In the genomic region with DNA sequence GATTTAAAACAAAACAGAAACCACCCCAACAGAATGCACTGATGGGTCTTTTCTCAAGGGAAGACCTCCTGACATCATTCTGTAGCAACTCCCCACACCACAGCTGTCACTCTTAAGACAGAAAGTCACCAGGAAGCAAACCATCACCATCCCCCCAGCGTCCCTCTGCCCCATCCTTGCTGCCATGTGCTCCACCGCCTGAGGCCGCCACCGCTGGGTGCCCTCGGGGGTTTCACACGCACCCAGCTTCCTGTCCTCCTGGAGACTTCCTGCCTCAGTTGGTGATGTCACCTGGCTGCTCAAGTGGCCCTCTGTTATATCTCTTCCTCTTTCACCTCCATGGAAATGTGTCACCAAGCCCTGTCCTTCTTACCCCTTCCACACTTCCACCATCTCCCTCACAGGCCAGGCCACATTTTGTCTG, we compare ENCODE assay signal across 9 cellular contexts.
A peak's percentile ranks its signal among the peaks of the same experiment; 100 is the strongest.
DNase-seq lines count a peak whose midpoint lies in the region; ATAC-seq and TF ChIP-seq lines count a peak whose summit lies in the region.
"Had no signal": no experiment of that assay in that cellular context is flagged by ENCODE, and none has a peak within 500 bp of the region (broad histone marks: within the 10 kb centered on the region; RNA-seq: fewer than 3 reads in every experiment).

No MANE protein-coding gene starts in this region.

- H3K4me3 Mint-ChIP-seq in activated naive CD4-positive, alpha-beta T cell treated with anti-CD3 and anti-CD28 coated beads for 36 hours = peak overlapping the region; percentile 58
- no peak overlapping the region for H3K4me3 Mint-ChIP-seq in chondrocyte (ENCODE audit: unreplicated experiment)

- H3K36me3 Mint-ChIP-seq in activated naive CD4-positive, alpha-beta T cell treated with anti-CD3 and anti-CD28 coated beads for 36 hours (ENCODE audit: low read depth) = peaks cover 60% of the 10 kb centered on the region
- no peaks in the 10 kb centered on the region for H3K36me3 Mint-ChIP-seq in chondrocyte (ENCODE audit: low read depth)

- no peaks in the 10 kb centered on the region for H3K9me3 Mint-ChIP-seq in activated naive CD4-positive, alpha-beta T cell treated with anti-CD3 and anti-CD28 coated beads for 36 hours
- H3K9me3 Mint-ChIP-seq in chondrocyte (ENCODE audit: low read depth) = no peaks in the 10 kb centered on the region

- H3K27ac Mint-ChIP-seq in activated naive CD4-positive, alpha-beta T cell treated with anti-CD3 and anti-CD28 coated beads for 36 hours = peak overlapping the region; percentile 95
- no peak overlapping the region for H3K27ac Mint-ChIP-seq in chondrocyte (ENCODE audit: unreplicated experiment)

- ATAC-seq in GM18505 (IDR thresholded peaks at IDR 0.05; ENCODE audit: unreplicated experiment) (peak; percentile 70), HG02885 (IDR thresholded peaks at IDR 0.05; ENCODE audit: poor library complexity, unreplicated experiment) (peak; percentile 75)

- H3K4me1 Mint-ChIP-seq in activated naive CD4-positive, alpha-beta T cell treated with anti-CD3 and anti-CD28 coated beads for 36 hours (ENCODE audit: low read depth) = peaks cover 69% of the 10 kb centered on the region
- peaks cover 10% of the 10 kb centered on the region for H3K4me1 Mint-ChIP-seq in chondrocyte (ENCODE audit: low read depth)

- intact Hi-C loops in activated naive CD4-positive, alpha-beta T cell treated with anti-CD3 and anti-CD28 coated beads for 36 hours (cut with micrococcal nuclease) = loop anchor here (1.0 to 2.0 kb wide), 5 partner anchors 8 to 256 kb away; a partner anchor contains a TSS

- CTCF ChIA-PET in activated naive CD4-positive, alpha-beta T cell treated with anti-CD3 and anti-CD28 coated beads for 36 hours (lab: Charles Lee) = interaction anchor here (0.9 to 1.5 kb wide), 3 partner anchors 9 to 34 kb away, joined by 3 to 4 read pairs (median 4); no protein-coding TSS in a partner anchor

- peak; percentile 19 for TF ChIP-seq POLR2A in GM18505 (IDR thresholded peaks at IDR 0.05; ENCODE audit: borderline replicate concordance, extremely low read depth, insufficient read depth, insufficient read length)

- H3K27me3 Mint-ChIP-seq in activated naive CD4-positive, alpha-beta T cell treated with anti-CD3 and anti-CD28 coated beads for 36 hours (ENCODE audit: low read depth) = no peaks in the 10 kb centered on the region
- H3K27me3 Mint-ChIP-seq in chondrocyte (ENCODE audit: low read depth) = no peaks in the 10 kb centered on the region

- DNase-seq in SIG-M5 (lab: John Stamatoyannopoulos, UW) (peak; percentile 45), chondrocyte (ENCODE audit: low spot score) (no peak), Ammon's horn (ENCODE audit: low spot score) (no peak), hypothalamus (lab: John Stamatoyannopoulos, UW) (no peak)
- peak; percentile 94 for DNase-seq in activated naive CD4-positive, alpha-beta T cell treated with anti-CD3 and anti-CD28 coated beads for 36 hours
- peak; percentile 48 for DNase-seq in stimulated activated CD8-positive, alpha-beta memory T cell treated with anti-CD3 and anti-CD28 coated beads, Interleukin-15, amount 100 ng/mL, for 1 hour (ENCODE audit: low read depth)
- DNase-seq: heart right ventricle had no signal

- TF ChIP-seq CTCF in chondrocyte (IDR thresholded peaks at IDR 0.05) = no peak

Comparison
In these comparisons a context has a peak if more than half of its experiments do, and no peak if none do; other contexts are left out.
1. DNase-seq: peak in SIG-M5 (single experiment), activated naive CD4-positive, alpha-beta T cell treated with anti-CD3 and anti-CD28 coated beads for 36 hours (single experiment) and stimulated activated CD8-positive, alpha-beta memory T cell treated with anti-CD3 and anti-CD28 coated beads, Interleukin-15, amount 100 ng/mL, for 1 hour (single experiment); none in chondrocyte (single experiment), Ammon's horn (single experiment) and hypothalamus (0 of 51).